32 cellular contexts compared by ENCODE assay signal in genomic region chr1:61332796-61333195, GRCh38.
"Had no signal": no experiment of that assay in that cellular context is flagged by ENCODE, and none has a peak within 500 bp of the region (broad histone marks: within the 10 kb centered on the region; RNA-seq: fewer than 3 reads in every experiment).

No MANE protein-coding gene starts in this region.

- H3K9me3 Mint-ChIP-seq: activated naive CD4-positive, alpha-beta T cell treated with anti-CD3 and anti-CD28 coated beads, Interleukin-2, amount 50 U/mL, for 24 hours; activated naive CD8-positive, alpha-beta T cell treated with anti-CD3 and anti-CD28 coated beads, Interleukin-2, amount 50 U/mL, for 24 hours; activated T-helper 2 cell treated with anti-CD3 and anti-CD28 coated beads, Interferon-gamma antibody, Interleukin-2, Interleukin-4, amounts not matched to agents 10 μg/mL and 5 μg/mL and 100 μg/mL, durations not matched to agents 14 hours and 24 hours and 36 hours; immature natural killer cell had no signal

- H3K4me1 ChIP-seq: prostate gland had no signal

- H3K9me3 ChIP-seq: heart left ventricle, pancreas, prostate gland, tibial nerve had no signal

- DNase-seq: activated naive CD8-positive, alpha-beta T cell treated with anti-CD3 and anti-CD28 coated beads, Interleukin-2, amount 50 U/mL, for 24 hours; amygdala; caudate nucleus; cortex of kidney; foreskin fibroblast; heart left ventricle; hypothalamus; immature natural killer cell; kidney; left colon; mammary epithelial cell; naive B cell; nucleus accumbens; pancreas; retina; stimulated activated CD4-positive, alpha-beta T cell treated with anti-CD3 and anti-CD28 coated beads, Interleukin-12 subunit alpha, Interleukin-12 subunit beta, amount 100 ng/mL, for 4 hours; T1000; WERI-Rb-1 had no signal

- H3K27me3 ChIP-seq: heart left ventricle, pancreas, tibial nerve had no signal

- H3K27ac ChIP-seq: heart left ventricle, pancreas, prostate gland, skin epidermis, tibial nerve, WERI-Rb-1 had no signal

- FAIRE-seq: endothelial cell of umbilical vein, kidney, pancreas had no signal

- H3K4me3 Mint-ChIP-seq: activated CD8-positive, alpha-beta T cell treated with anti-CD3 and anti-CD28 coated beads, Interleukin-2, amount 10 ng/mL, durations not matched to agents 7 days and 5 days; activated naive CD4-positive, alpha-beta T cell treated with anti-CD3 and anti-CD28 coated beads, Interleukin-2, amount 50 U/mL, for 24 hours; activated naive CD8-positive, alpha-beta T cell treated with anti-CD3 and anti-CD28 coated beads, Interleukin-2, amount 50 U/mL, for 24 hours; immature natural killer cell; mesothelial cell of epicardium; naive B cell; neural crest cell; stimulated activated memory B cell treated with anti-CD40 and anti-IgM and Interleukin-4, amounts not matched to agents 10 μg/mL and 1 μg/mL and 100 μg/mL, for 72 hours; T-helper 1 cell treated with Interleukin-12 subunit alpha and Interleukin-12 subunit beta and Interleukin-4 antibody, amounts not matched to agents 30 μg/mL and 1 μg/mL, for 36 hours had no signal

- ATAC-seq: esophagus mucosa, heart left ventricle, left colon, pancreas, sciatic nerve had no signal

- H3K36me3 Mint-ChIP-seq: activated naive CD4-positive, alpha-beta T cell treated with anti-CD3 and anti-CD28 coated beads, Interleukin-2, amount 50 U/mL, for 24 hours; immature natural killer cell; naive B cell; stimulated activated memory B cell treated with anti-CD40 and anti-IgM and Interleukin-4, amounts not matched to agents 10 μg/mL and 1 μg/mL and 100 μg/mL, for 72 hours had no signal

- H3K27me3 Mint-ChIP-seq: activated CD8-positive, alpha-beta memory T cell treated with anti-CD3 and anti-CD28 coated beads, Interleukin-2, amount 10 ng/mL, durations not matched to agents 7 days and 5 days; activated naive CD4-positive, alpha-beta T cell treated with anti-CD3 and anti-CD28 coated beads, Interleukin-2, amount 50 U/mL, for 24 hours; naive B cell had no signal

- H3K4me3 ChIP-seq: heart left ventricle, pancreas, prostate gland, skin epidermis, tibial nerve had no signal

- H3K4me1 Mint-ChIP-seq: activated naive CD4-positive, alpha-beta T cell treated with anti-CD3 and anti-CD28 coated beads, Interleukin-2, amount 50 U/mL, for 24 hours; naive B cell had no signal

- H3K27ac Mint-ChIP-seq: activated CD8-positive, alpha-beta T cell treated with anti-CD3 and anti-CD28 coated beads, Interleukin-2, amount 10 ng/mL, durations not matched to agents 7 days and 5 days; activated naive CD4-positive, alpha-beta T cell treated with anti-CD3 and anti-CD28 coated beads, Interleukin-2, amount 50 U/mL, for 24 hours; immature natural killer cell; stimulated activated memory B cell treated with anti-CD40 and anti-IgM and Interleukin-4, amounts not matched to agents 10 μg/mL and 1 μg/mL and 100 μg/mL, for 72 hours had no signal

- H3K36me3 ChIP-seq: pancreas, prostate gland, tibial nerve, WERI-Rb-1 had no signal
